16 cellular contexts compared by ENCODE assay signal in the genomic region with DNA sequence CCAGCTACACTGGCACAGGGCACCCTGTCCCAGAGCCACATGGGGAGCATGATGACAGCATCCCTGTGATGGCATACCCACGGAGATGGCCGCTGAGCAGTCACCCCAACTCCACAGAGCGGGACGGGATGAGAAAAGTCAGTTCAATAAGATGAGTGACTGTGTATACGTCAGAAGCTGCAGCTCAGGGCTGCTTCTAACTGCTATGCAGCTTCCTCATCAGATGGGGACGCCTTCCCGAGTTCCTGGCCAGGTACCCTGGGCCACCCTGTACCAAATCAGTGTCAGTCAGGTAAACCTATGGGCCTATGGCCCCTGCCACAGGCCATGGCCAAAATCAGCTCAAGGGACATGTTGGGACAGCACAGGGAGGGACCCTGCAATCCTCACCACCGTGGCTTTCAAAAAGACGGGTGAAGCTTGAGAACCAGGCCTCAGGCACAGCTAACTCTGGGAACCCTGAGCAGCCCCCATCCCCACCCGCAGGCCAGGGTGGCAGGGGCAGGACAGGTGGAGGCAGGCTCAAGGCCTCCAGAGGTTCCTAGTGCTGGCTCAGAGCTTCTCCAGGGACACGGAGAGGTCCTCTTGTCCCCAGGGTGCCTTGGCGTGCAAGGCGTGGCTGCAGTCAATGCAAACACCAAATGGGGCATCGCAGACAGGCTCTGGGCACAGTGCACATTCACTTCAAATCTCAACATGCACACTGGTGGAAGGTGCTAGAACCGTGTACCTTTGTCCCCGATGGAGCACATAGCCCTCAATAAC.
DNase-seq lines count a peak whose midpoint lies in the region; TF ChIP-seq lines count a peak whose summit lies in the region.
"Had no signal": no experiment of that assay in that cellular context is flagged by ENCODE, and none has a peak within 500 bp of the region (broad histone marks: within the 10 kb centered on the region; RNA-seq: fewer than 3 reads in every experiment).

No MANE protein-coding gene starts in this region.

- H3K9me3 Mint-ChIP-seq in activated CD4-positive, alpha-beta T cell treated with anti-CD3 and anti-CD28 coated beads, Interleukin-2, amount 10 ng/mL, durations not matched to agents 24 days and 14 days, result peaks cover 3% of the 10 kb centered on the region
- H3K9me3 Mint-ChIP-seq in osteocyte (ENCODE audit: unreplicated experiment), result peaks cover 20% of the 10 kb centered on the region

- H3K4me1 Mint-ChIP-seq in activated CD4-positive, alpha-beta T cell treated with anti-CD3 and anti-CD28 coated beads, Interleukin-2, amount 10 ng/mL, durations not matched to agents 24 days and 14 days, result no peaks in the 10 kb centered on the region
- no peaks in the 10 kb centered on the region for H3K4me1 Mint-ChIP-seq in osteocyte (ENCODE audit: unreplicated experiment)
- H3K4me1 Mint-ChIP-seq: CD14-positive monocyte; CD4-positive, alpha-beta memory T cell; CD4-positive, CD25-positive, alpha-beta regulatory T cell; CD8-positive, alpha-beta memory T cell had no signal

- intact Hi-C loops in activated CD4-positive, alpha-beta T cell treated with anti-CD3 and anti-CD28 coated beads, Interleukin-2, amount 10 ng/mL, durations not matched to agents 24 days and 14 days (cut with micrococcal nuclease), result no loop called here

- H3K36me3 Mint-ChIP-seq in activated CD4-positive, alpha-beta T cell treated with anti-CD3 and anti-CD28 coated beads, Interleukin-2, amount 10 ng/mL, durations not matched to agents 24 days and 14 days (ENCODE audit: low read depth), result no peaks in the 10 kb centered on the region
- no peaks in the 10 kb centered on the region for H3K36me3 Mint-ChIP-seq in osteocyte (ENCODE audit: unreplicated experiment)
- H3K36me3 Mint-ChIP-seq: CD14-positive monocyte; CD4-positive, alpha-beta memory T cell; CD4-positive, CD25-positive, alpha-beta regulatory T cell; CD8-positive, alpha-beta memory T cell had no signal

- no peak for TF ChIP-seq CTCF in osteocyte (IDR thresholded peaks at IDR 0.05)

- no peak overlapping the region for H3K4me3 Mint-ChIP-seq in activated CD4-positive, alpha-beta T cell treated with anti-CD3 and anti-CD28 coated beads, Interleukin-2, amount 10 ng/mL, durations not matched to agents 24 days and 14 days
- H3K4me3 Mint-ChIP-seq in osteocyte (ENCODE audit: unreplicated experiment), result no peak overlapping the region
- H3K4me3 Mint-ChIP-seq: CD14-positive monocyte; CD4-positive, alpha-beta memory T cell; CD4-positive, CD25-positive, alpha-beta regulatory T cell; CD8-positive, alpha-beta memory T cell had no signal

- H3K27me3 Mint-ChIP-seq in activated CD4-positive, alpha-beta T cell treated with anti-CD3 and anti-CD28 coated beads, Interleukin-2, amount 10 ng/mL, durations not matched to agents 24 days and 14 days, result no peaks in the 10 kb centered on the region
- H3K27me3 Mint-ChIP-seq in osteocyte (ENCODE audit: unreplicated experiment), result no peaks in the 10 kb centered on the region
- H3K27me3 Mint-ChIP-seq: CD4-positive, alpha-beta memory T cell; CD4-positive, CD25-positive, alpha-beta regulatory T cell; CD8-positive, alpha-beta memory T cell had no signal

- DNase-seq in activated CD4-positive, alpha-beta T cell treated with anti-CD3 and anti-CD28 coated beads, Interleukin-2, amount 10 ng/mL, durations not matched to agents 24 days and 14 days, result peak; percentile 28
- DNase-seq in activated CD4-positive, alpha-beta T cell treated with anti-CD3 and anti-CD28 coated beads, Interleukin-2, amount 50 U/mL, for 1 hour, result no peak
- DNase-seq in AG20443 (ENCODE audit: low spot score) (peak; percentile 8), osteocyte (ENCODE audit: extremely low spot score, unreplicated experiment) (peak; percentile 82), occipital lobe (lab: John Stamatoyannopoulos, UW) (no peak), COR-L47 (lab: John Stamatoyannopoulos, UW) (no peak)
- DNase-seq: BE2C; C1 segment of cervical spinal cord; Caco-2; Calu3; CD4-positive, alpha-beta memory T cell; CD4-positive, CD25-positive, alpha-beta regulatory T cell; CD8-positive, alpha-beta memory T cell; DMS79 treated with DMSO at 0.1 percent for 48 hours; GF-D8 had no signal

- H3K27ac Mint-ChIP-seq in activated CD4-positive, alpha-beta T cell treated with anti-CD3 and anti-CD28 coated beads, Interleukin-2, amount 10 ng/mL, durations not matched to agents 24 days and 14 days, result no peak overlapping the region
- no peak overlapping the region for H3K27ac Mint-ChIP-seq in osteocyte (ENCODE audit: unreplicated experiment)
- H3K27ac Mint-ChIP-seq: CD4-positive, alpha-beta memory T cell; CD4-positive, CD25-positive, alpha-beta regulatory T cell; CD8-positive, alpha-beta memory T cell had no signal

Comparison
In these comparisons a context has a peak if more than half of its experiments do, and no peak if none do; other contexts are left out.
1. DNase-seq: peak in activated CD4-positive, alpha-beta T cell treated with anti-CD3 and anti-CD28 coated beads, Interleukin-2, amount 10 ng/mL, durations not matched to agents 24 days and 14 days (single experiment), AG20443 (single experiment) and osteocyte (single experiment); none in activated CD4-positive, alpha-beta T cell treated with anti-CD3 and anti-CD28 coated beads, Interleukin-2, amount 50 U/mL, for 1 hour (single experiment), occipital lobe (single experiment) and COR-L47 (single experiment).